16 cellular contexts compared by ENCODE assay signal in genomic region chr7:76349313-76349885, GRCh38. TPM values are rescaled to one million over a fixed set of nuclear protein-coding genes. Genes with fewer than 3 reads are reported as not detected.
DNase-seq lines count a peak whose midpoint lies in the region; ATAC-seq, FAIRE-seq and TF ChIP-seq lines count a peak whose summit lies in the region.
"Had no signal": no experiment of that assay in that cellular context is flagged by ENCODE, and none has a peak within 500 bp of the region (broad histone marks: within the 10 kb centered on the region; RNA-seq: fewer than 3 reads in every experiment).

No MANE protein-coding gene starts in this region.

- H3K27ac Mint-ChIP-seq in activated T-cell treated with anti-CD3 and anti-CD28 coated beads, Interleukin-2, amount 50 U/mL, for 72 hours, result peak overlapping the region; percentile 84
- peak overlapping the region; percentile 54 for H3K27ac Mint-ChIP-seq in activated naive CD8-positive, alpha-beta T cell treated with anti-CD3 and anti-CD28 coated beads, Interleukin-2, amount 50 U/mL, for 24 hours

- no peaks in the 10 kb centered on the region for H3K9me3 ChIP-seq in small intestine (ENCODE audit: control insufficient read depth, low read depth)

- FAIRE-seq in small intestine (lab: Jason Lieb, UNC), result no peak
- FAIRE-seq: GM12878 had no signal

- H3K4me1 ChIP-seq in small intestine (ENCODE audit: control insufficient read depth in 2 of 2, insufficient read depth in 1 of 2, low read depth in 1 of 2, low read length in 1 of 2), result peaks cover 4 to 9% of the 10 kb centered on the region in 2 donors

- H3K27me3 ChIP-seq in small intestine (ENCODE audit: control insufficient read depth in 2 of 2, insufficient read depth in 2 of 2, low read length in 2 of 2), result no peaks in the 10 kb centered on the region

- H3K36me3 ChIP-seq in small intestine (ENCODE audit: control insufficient read depth in 2 of 2, insufficient read depth in 2 of 2, low read length in 2 of 2), result peaks cover 3 to 5% of the 10 kb centered on the region in 2 donors

- WGBS in small intestine, 3 donors, result 27 to 69% (median 48%) methylated on average over 8 of the region's 8 CpGs

- DNase-seq in activated T-cell treated with anti-CD3 and anti-CD28 coated beads, Interleukin-2, amount 50 U/mL, for 72 hours, result no peak
- DNase-seq in activated T-cell treated with anti-CD3 and anti-CD28 coated beads, Interleukin-2, amount 50 U/mL, for 48 hours, result no peak
- DNase-seq in activated naive CD8-positive, alpha-beta T cell treated with anti-CD3 and anti-CD28 coated beads, Interleukin-2, amount 50 U/mL, for 24 hours, result no peak
- peak; percentile 58 for DNase-seq in small intestine
- DNase-seq: C1 segment of cervical spinal cord, GDM1, NCI-H1048, NCI-H1694, NCI-H524 treated with DMSO at 0.1 percent for 48 hours had no signal

- H3K4me1 Mint-ChIP-seq in activated T-cell treated with anti-CD3 and anti-CD28 coated beads, Interleukin-2, amount 50 U/mL, for 72 hours (ENCODE audit: low read depth), result peaks cover 88% of the 10 kb centered on the region
- H3K4me1 Mint-ChIP-seq in activated naive CD8-positive, alpha-beta T cell treated with anti-CD3 and anti-CD28 coated beads, Interleukin-2, amount 50 U/mL, for 24 hours, result peaks cover 73% of the 10 kb centered on the region

- H3K27ac ChIP-seq in VCaP (peak overlapping the region; percentile 59), small intestine (ENCODE audit: low read depth in 1 of 2, low read length in 1 of 2) (no peak overlapping the region)
- H3K27ac ChIP-seq: KMS-11 had no signal

- H3K4me3 ChIP-seq in small intestine (ENCODE audit: low read depth in 1 of 2, low read length in 2 of 2), result no peak overlapping the region
- H3K4me3 ChIP-seq: GM12878 had no signal

- TF ChIP-seq CTCF in VCaP (conservative IDR thresholded peaks at IDR 0.05), result no peak

- H3K36me3 Mint-ChIP-seq in activated T-cell treated with anti-CD3 and anti-CD28 coated beads, Interleukin-2, amount 50 U/mL, for 72 hours (ENCODE audit: insufficient read depth in 2 of 2), result peaks cover 19 to 41% of the 10 kb centered on the region in 2 donors
- peaks cover 72% of the 10 kb centered on the region for H3K36me3 Mint-ChIP-seq in activated naive CD8-positive, alpha-beta T cell treated with anti-CD3 and anti-CD28 coated beads, Interleukin-2, amount 50 U/mL, for 24 hours (ENCODE audit: low read depth)

- H3K27me3 Mint-ChIP-seq in activated T-cell treated with anti-CD3 and anti-CD28 coated beads, Interleukin-2, amount 50 U/mL, for 72 hours (ENCODE audit: low read depth), result no peaks in the 10 kb centered on the region
- H3K27me3 Mint-ChIP-seq in activated naive CD8-positive, alpha-beta T cell treated with anti-CD3 and anti-CD28 coated beads, Interleukin-2, amount 50 U/mL, for 24 hours, result no peaks in the 10 kb centered on the region

- ATAC-seq in activated T-cell treated with anti-CD3 and anti-CD28 coated beads, Interleukin-2, amount 50 U/mL, for 72 hours (replicated peaks in 1 of 2), result no peak
- no peak for ATAC-seq in activated naive CD8-positive, alpha-beta T cell treated with anti-CD3 and anti-CD28 coated beads, Interleukin-2, amount 50 U/mL, for 24 hours
- ATAC-seq in GM19463 (IDR thresholded peaks at IDR 0.05; ENCODE audit: unreplicated experiment) (no peak), HG02759 (IDR thresholded peaks at IDR 0.05; ENCODE audit: unreplicated experiment) (no peak), GM21526 (IDR thresholded peaks at IDR 0.05; ENCODE audit: low FRiP score, unreplicated experiment) (no peak)
- ATAC-seq: GM12878, Right ventricle myocardium inferior had no signal

- H3K9me3 Mint-ChIP-seq in activated T-cell treated with anti-CD3 and anti-CD28 coated beads, Interleukin-2, amount 50 U/mL, for 72 hours, result no peaks in the 10 kb centered on the region
- H3K9me3 Mint-ChIP-seq in activated naive CD8-positive, alpha-beta T cell treated with anti-CD3 and anti-CD28 coated beads, Interleukin-2, amount 50 U/mL, for 24 hours, result no peaks in the 10 kb centered on the region

- peak overlapping the region in 1 of 2 donors; percentile 13 for H3K4me3 Mint-ChIP-seq in activated T-cell treated with anti-CD3 and anti-CD28 coated beads, Interleukin-2, amount 50 U/mL, for 72 hours
- no peak overlapping the region for H3K4me3 Mint-ChIP-seq in activated naive CD8-positive, alpha-beta T cell treated with anti-CD3 and anti-CD28 coated beads, Interleukin-2, amount 50 U/mL, for 24 hours

RNA-seq across cellular contexts. Expression of gene YWHAG, which starts 9.4 kb away (rescaled TPM):
- total RNA-seq in activated T-cell treated with anti-CD3 and anti-CD28 coated beads, Interleukin-2, amount 50 U/mL, for 72 hours, result 100 to 1,000 TPM; 107 to 120 TPM
- 10 to 100 TPM; 47.4 to 59.2 (median 49.7) TPM for polyA plus RNA-seq in small intestine

RNA-seq across cellular contexts. Expression of gene HSPB1, which starts 46.9 kb away (rescaled TPM):
- total RNA-seq in activated T-cell treated with anti-CD3 and anti-CD28 coated beads, Interleukin-2, amount 50 U/mL, for 72 hours, result 10 to 100 TPM; 39.7 to 42.0 TPM
- 100 to 1,000 TPM in 2 of 3 donors, 10 to 100 TPM in 1; 77.4 to 253 (median 145) TPM for polyA plus RNA-seq in small intestine
